Comparison of ENCODE assay signal across 15 cellular contexts in genomic region chr19:34256835-34257558, GRCh38. TPM values are rescaled to one million over a fixed set of nuclear protein-coding genes. Genes with fewer than 3 reads are reported as not detected.
DNase-seq lines count a peak whose midpoint lies in the region; ATAC-seq and TF ChIP-seq lines count a peak whose summit lies in the region.
"Had no signal": no experiment of that assay in that cellular context is flagged by ENCODE, and none has a peak within 500 bp of the region (broad histone marks: within the 10 kb centered on the region; RNA-seq: fewer than 3 reads in every experiment).

No MANE protein-coding gene starts in this region.

- TF ChIP-seq CTCF in BJ (IDR thresholded peaks at IDR 0.05; ENCODE audit: insufficient read depth, low read depth, low read length) (no peak), HFFc6 (IDR thresholded peaks at IDR 0.05) (no peak), brain (conservative IDR thresholded peaks at IDR 0.05) (no peak)

- peaks cover 59% of the 10 kb centered on the region for H3K4me1 Mint-ChIP-seq in HFFc6 (ENCODE audit: low read depth)
- H3K4me1 Mint-ChIP-seq in brain = peaks cover 60% of the 10 kb centered on the region
- peaks cover 26 to 69% (median 59%) of the 10 kb centered on the region in 4 donors for H3K4me1 Mint-ChIP-seq in naive thymus-derived CD8-positive, alpha-beta T cell

- no peak for ATAC-seq in naive thymus-derived CD8-positive, alpha-beta T cell
- no peak for ATAC-seq in GM19397 (IDR thresholded peaks at IDR 0.05; ENCODE audit: unreplicated experiment)

- DNase-seq in BJ (ENCODE audit: low read depth) (peak; percentile 23), HFFc6 (peak; percentile 29), cerebellar nuclear complex (lab: John Stamatoyannopoulos, UW) (no peak), NCI-H2171 (lab: John Stamatoyannopoulos, UW) (no peak)
- DNase-seq in naive thymus-derived CD8-positive, alpha-beta T cell = peak in 1 of 10 donors; percentile 27
- DNase-seq in stimulated activated CD4-positive, alpha-beta T cell treated with anti-CD3 and anti-CD28 coated beads, Interleukin-4, amount 100 ng/mL, for 1 hour = no peak
- DNase-seq: AML-193, dermis blood vessel endothelial cell, NCI-H187 treated with DMSO at 0.1 percent for 48 hours, nucleus accumbens, RPMI8226 had no signal

- no peaks in the 10 kb centered on the region; the same call in 1 of the 2 replicates for H3K27me3 Mint-ChIP-seq in HFFc6 (ENCODE audit: insufficient read depth)
- H3K27me3 Mint-ChIP-seq in brain = no peaks in the 10 kb centered on the region
- no peaks in the 10 kb centered on the region for H3K27me3 Mint-ChIP-seq in naive thymus-derived CD8-positive, alpha-beta T cell

- no peaks in the 10 kb centered on the region for H3K9me3 Mint-ChIP-seq in HFFc6
- H3K9me3 Mint-ChIP-seq in brain = no peaks in the 10 kb centered on the region
- H3K9me3 Mint-ChIP-seq in naive thymus-derived CD8-positive, alpha-beta T cell = no peaks in the 10 kb centered on the region

- peaks cover 1% of the 10 kb centered on the region; the same call in 1 of the 2 replicates for H3K36me3 ChIP-seq in BJ (ENCODE audit: control insufficient read depth, insufficient read depth, low read length)

- H3K27ac Mint-ChIP-seq in HFFc6 (peak overlapping the region; percentile 52), brain (peak overlapping the region in 2 of 5 experiments; percentile 46 to 51)
- peak overlapping the region; percentile 37 to 97 (median 63) for H3K27ac Mint-ChIP-seq in naive thymus-derived CD8-positive, alpha-beta T cell

- H3K36me3 Mint-ChIP-seq in HFFc6 (ENCODE audit: low read depth) (peaks cover 9% of the 10 kb centered on the region), brain (peaks cover 8% of the 10 kb centered on the region)
- peaks cover 0 to 15% (median 0%) of the 10 kb centered on the region in 3 donors for H3K36me3 Mint-ChIP-seq in naive thymus-derived CD8-positive, alpha-beta T cell

- H3K27me3 ChIP-seq in BJ (ENCODE audit: control insufficient read depth, insufficient read depth, low read length) = no peaks in the 10 kb centered on the region

- CTCF ChIA-PET in BJ (lab: Yijun Ruan, JAX) = interaction anchor here (0.6 to 0.9 kb wide), 2 partner anchors 17 to 173 kb away, joined by 3 read pairs; no protein-coding TSS in a partner anchor

- H3K4me3 ChIP-seq in BJ (ENCODE audit: low read depth, low read length) = no peak overlapping the region
- H3K4me3 ChIP-seq: lung, smooth muscle cell had no signal

- POLR2A ChIA-PET in BJ (lab: Charles Lee) = no interaction called here
- POLR2A ChIA-PET in naive thymus-derived CD8-positive, alpha-beta T cell (lab: Charles Lee) = interaction anchor here (0.7 to 4.9 kb wide), 2 partner anchors 12 to 459 kb away, joined by 3 to 59 read pairs; no protein-coding TSS in a partner anchor

- H3K4me3 Mint-ChIP-seq in HFFc6 (peak overlapping the region; percentile 60), brain (peak overlapping the region; percentile 44 to 85 (median 65))
- H3K4me3 Mint-ChIP-seq in naive thymus-derived CD8-positive, alpha-beta T cell = peak overlapping the region; percentile 34 to 83 (median 58)

RNA-seq across cellular contexts. Expression of gene GARRE1, which starts 2.6 kb away (rescaled TPM):
- polyA plus RNA-seq in BJ (2011; rRNA removed) (16.7 and 18.7 TPM in 2 replicates), brain (ENCODE audit: insufficient read depth, low read depth, low replicate concordance) (11.7 TPM)
- 12.9 and 15.6 TPM in 2 replicates for polyA minus RNA-seq in BJ (2011; rRNA and poly(A)+ RNA removed)
- total RNA-seq in HFFc6 (2021; fragmentation: NEBNext Ultra II Directional; extraction: Animal tissue kit (Norgen Biotek cat#: 25700)) = 10 to 100 TPM; 16.2 to 26.0 (median 22.7) TPM
- 10 to 100 TPM; 41.5 to 53.7 TPM for total RNA-seq in naive thymus-derived CD8-positive, alpha-beta T cell
- 1 to 10 TPM; 5.4 to 6.3 (median 5.6) TPM for polyA plus RNA-seq in naive thymus-derived CD8-positive, alpha-beta T cell

Comparison
In these comparisons a context has a peak if more than half of its experiments do, and no peak if none do; other contexts are left out.
1. DNase-seq: peak in BJ (single experiment) and HFFc6 (single experiment); none in stimulated activated CD4-positive, alpha-beta T cell treated with anti-CD3 and anti-CD28 coated beads, Interleukin-4, amount 100 ng/mL, for 1 hour (single experiment), cerebellar nuclear complex (0 of 2) and NCI-H2171 (single experiment).
2. Peak in every context shown above with its lines, with median percentiles within 50 percentile points of each other: H3K4me3 Mint-ChIP-seq.